8 cellular contexts compared by ENCODE assay signal in the genomic region with DNA sequence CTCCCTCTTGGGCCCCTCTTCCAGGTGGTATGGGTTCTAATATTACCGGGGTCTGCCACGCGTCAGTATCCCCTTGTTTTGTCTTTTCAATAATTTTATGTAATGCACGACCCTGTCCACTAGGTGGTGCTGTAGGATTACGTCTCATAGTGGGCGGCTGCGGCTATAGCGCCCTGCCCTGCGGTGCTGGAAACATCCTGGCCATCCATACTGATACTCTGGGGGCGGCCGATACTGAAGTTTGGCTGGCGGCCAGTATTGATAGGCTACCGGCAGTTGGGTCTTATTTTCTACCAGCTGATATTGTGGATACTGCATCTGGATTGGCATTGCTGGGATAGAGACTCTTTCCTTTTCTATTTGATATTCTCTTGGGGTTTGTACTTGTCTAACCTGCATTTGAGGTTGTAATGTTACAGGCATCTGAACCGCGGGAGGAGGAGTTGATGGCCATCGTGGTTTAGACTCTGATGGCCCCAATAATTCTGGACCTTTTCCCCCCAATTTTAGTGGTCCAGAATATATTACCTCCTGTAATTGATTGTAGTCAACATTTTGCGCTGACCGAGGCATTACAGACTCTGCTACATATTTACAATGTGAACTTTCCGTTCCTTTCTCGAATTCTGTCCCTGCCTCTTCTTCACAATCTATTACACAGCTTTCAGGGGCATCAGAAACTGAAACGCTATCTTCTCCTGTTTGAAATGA. TPM values are rescaled to one million over a fixed set of nuclear protein-coding genes. Genes with fewer than 3 reads are reported as not detected.
DNase-seq lines count a peak whose midpoint lies in the region; ATAC-seq, FAIRE-seq and TF ChIP-seq lines count a peak whose summit lies in the region.

No MANE protein-coding gene starts in this region.

- SMC1A ChIA-PET in GM12878 (lab: Charles Lee; ENCODE audit: uncharacterized antibody, unreplicated experiment): interaction anchor here (0.8 to 3.7 kb wide), 6 partner anchors 10 to 261 kb away, joined by 3 to 23 read pairs (median 4); no protein-coding TSS in a partner anchor

- no peak for TF ChIP-seq POLR2A in GM12878 (IDR thresholded peaks at IDR 0.05; ENCODE audit: low read depth, low read length)

- H4K20me1 ChIP-seq in GM12878 (ENCODE audit: control insufficient read depth, insufficient read depth) (peaks cover 2% of the 10 kb centered on the region; the same call in 1 of the 2 replicates), keratinocyte (ENCODE audit: control insufficient read depth, extremely low read depth, insufficient read depth, low read length) (peaks cover 9% of the 10 kb centered on the region)

- BruUV-seq in GM12878 (replicated peaks; lab: Mats Ljungman, UMichigan): no TSS peak

- H2AFZ ChIP-seq in GM12878 (ENCODE audit: control insufficient read depth, low read depth, low read length) (no peak overlapping the region), keratinocyte (ENCODE audit: control insufficient read depth, low read length) (no peak overlapping the region)

- peak; percentile 8; the same call in 2 of the 3 replicates for ATAC-seq in GM12878
- ATAC-seq in GM19467 (IDR thresholded peaks at IDR 0.05; ENCODE audit: unreplicated experiment): no peak
- ATAC-seq in HG03354 (IDR thresholded peaks at IDR 0.05; ENCODE audit: poor library complexity, severe bottlenecking, unreplicated experiment): no peak

- dilution Hi-C loops in keratinocyte (cut with MboI; ENCODE audit: extremely low pct_ligation_motif_present, low sequenced_read_pairs): no loop called here

- peak; percentile 88 for TF ChIP-seq RAD21 in GM12878 (IDR thresholded peaks at IDR 0.05; ENCODE audit: insufficient read depth, low read depth, low read length)

- H3K4me2 ChIP-seq in GM12878 (ENCODE audit: control insufficient read depth, insufficient read depth) (no peak overlapping the region), keratinocyte (ENCODE audit: control insufficient read depth, extremely low read depth, insufficient read depth, low read depth, low read length) (peak overlapping the region; percentile 10)

- H3K4me1 ChIP-seq in GM12878 (ENCODE audit: control insufficient read depth, insufficient read depth, low read length): peaks cover 10% of the 10 kb centered on the region
- H3K4me1 ChIP-seq in keratinocyte (ENCODE audit: control insufficient read depth, extremely low read depth, insufficient read depth, low read length): peaks cover 17% of the 10 kb centered on the region

- H3K36me3 ChIP-seq in GM12878 (ENCODE audit: control insufficient read depth in 2 of 2, insufficient read depth in 2 of 2, low read length in 1 of 2): no peaks in the 10 kb centered on the region
- H3K36me3 ChIP-seq in keratinocyte (ENCODE audit: control insufficient read depth in 2 of 2, extremely low read depth in 1 of 2, insufficient read depth in 2 of 2, low read length in 2 of 2): peaks cover 5 to 7% of the 10 kb centered on the region in 2 experiments

- H3K79me2 ChIP-seq in GM12878 (ENCODE audit: control insufficient read depth, insufficient read depth, low read length) (peaks cover 2% of the 10 kb centered on the region; the same call in 1 of the 2 replicates), keratinocyte (ENCODE audit: control insufficient read depth, insufficient read depth, low read length) (peaks cover 9% of the 10 kb centered on the region)

- 12% methylated on average over 21 of the region's 21 CpGs for WGBS in GM12878 (ENCODE audit: insufficient coverage, insufficient replicate concordance, low lambda C conversion rate, missing lambda C conversion rate)

- H3K9me1 ChIP-seq in keratinocyte (ENCODE audit: control insufficient read depth, extremely low read depth, insufficient read depth, low read length): no peaks in the 10 kb centered on the region

- RAD21 ChIA-PET in GM12878 (lab: Charles Lee; ENCODE audit: unreplicated experiment): interaction anchor here (0.6 to 4.1 kb wide), 6 partner anchors 10 to 283 kb away, joined by 3 to 28 read pairs (median 5); partner anchors contain the start of gene SAPCD2

- no peaks in the 10 kb centered on the region for H3K27me3 ChIP-seq in GM12878 (replicated peaks in 1 of 2; ENCODE audit: control insufficient read depth in 2 of 2, insufficient read depth in 2 of 2, low read length in 1 of 2)
- H3K27me3 ChIP-seq in keratinocyte (ENCODE audit: control insufficient read depth, extremely low read depth, insufficient read depth, low read length): no peaks in the 10 kb centered on the region

- H3K4me3 ChIP-seq in GM12878 (no peak overlapping the region), keratinocyte (ENCODE audit: control insufficient read depth in 2 of 3, extremely low read depth in 1 of 3, insufficient read depth in 2 of 3, low read depth in 1 of 3, low read length in 3 of 3) (no peak overlapping the region)

- H3K27ac ChIP-seq in GM12878 (ENCODE audit: control insufficient read depth, insufficient read depth) (no peak overlapping the region), keratinocyte (ENCODE audit: control insufficient read depth, insufficient read depth, low read length) (no peak overlapping the region)

- peak; percentile 65 for DNase-seq in GM10266 (ENCODE audit: extremely low spot score)
- peak; percentile 73 for DNase-seq in NCI-H128 (lab: John Stamatoyannopoulos, UW; ENCODE audit: unreplicated experiment)
- DNase-seq in T-helper 9 cell: peak; percentile 56
- no peak for DNase-seq in GM12878 (ENCODE audit: low read depth, low spot score)
- DNase-seq in keratinocyte (ENCODE audit: low read depth, low spot score): no peak
- peak; percentile 72 to 76 for DNase-seq in stimulated activated CD4-positive, alpha-beta T cell treated with anti-CD3 and anti-CD28 coated beads, Interleukin-2, amount 100 ng/mL, for 24 hours

- peak; percentile 88 for TF ChIP-seq CTCF in GM10266 (IDR thresholded peaks at IDR 0.05; ENCODE audit: control insufficient read depth, insufficient read depth, low read depth, missing control alignments)
- peak; percentile 64 to 92 (median 77) for TF ChIP-seq CTCF in GM12878 (IDR thresholded peaks at IDR 0.05 in 2 of 3, conservative IDR thresholded peaks at IDR 0.05 in 1 of 3; ENCODE audit: control insufficient read depth in 2 of 3, extremely low read depth in 1 of 3, insufficient read depth in 1 of 3, low read depth in 3 of 3, low read length in 3 of 3)
- TF ChIP-seq CTCF in keratinocyte (optimal IDR thresholded peaks at IDR 0.05 in 1 of 3, IDR thresholded peaks at IDR 0.05 in 1 of 3, conservative IDR thresholded peaks at IDR 0.05 in 1 of 3; ENCODE audit: extremely low read depth in 1 of 3, insufficient read depth in 2 of 3, low read length in 3 of 3): peak; percentile 73 to 85 (median 79)

- in situ Hi-C loops in GM12878 (cut with MboI): no loop called here

- CTCF ChIA-PET in GM12878 (lab: Yijun Ruan, JAX): interaction anchor here (1.0 to 13.1 kb wide), 18 partner anchors 9 to 449 kb away, joined by 3 to 163 read pairs (median 6); partner anchors contain the start of genes AJM1, FUT7 and PAXX

- intact Hi-C loops in GM12878 (cut with micrococcal nuclease; ENCODE audit: unreplicated experiment): loop anchor here (1.0 to 5.0 kb wide), 3 partner anchors 247 to 449 kb away; no protein-coding TSS in a partner anchor

- FAIRE-seq in GM12878 (lab: Jason Lieb, UNC) (no peak), keratinocyte (lab: Jason Lieb, UNC) (no peak)

- H3K9ac ChIP-seq in GM12878 (ENCODE audit: control insufficient read depth, insufficient read depth, low read length) (no peak overlapping the region), keratinocyte (ENCODE audit: control insufficient read depth, extremely low read depth, insufficient read depth, low read length) (no peak overlapping the region)

- H3K9me3 ChIP-seq in GM12878 (replicated peaks; ENCODE audit: control insufficient read depth, insufficient read depth, low read length) (no peaks in the 10 kb centered on the region), keratinocyte (ENCODE audit: control insufficient read depth, low read depth, low read length) (no peaks in the 10 kb centered on the region)

- no peak for TF ChIP-seq EP300 in GM12878 (IDR thresholded peaks at IDR 0.05; ENCODE audit: borderline replicate concordance in 1 of 2, control insufficient read depth in 1 of 2, low read depth in 2 of 2, low read length in 2 of 2)

- POLR2A ChIA-PET in GM12878 (lab: Charles Lee): interaction anchor here (0.6 to 1.4 kb wide), 3 partner anchors 114 to 474 kb away, joined by 3 to 4 read pairs (median 3); no protein-coding TSS in a partner anchor

RNA-seq across cellular contexts. Expression of gene TMEM141, which starts 3.3 kb away (rescaled TPM):
- total RNA-seq in GM12878 (2013; cell fraction: nucleolus; rRNA removed): 14.3 and 15.9 TPM in 2 replicates
- total RNA-seq in GM12878 (2014; rRNA removed): 42.5 and 43.1 TPM in 2 replicates
- total RNA-seq in GM12878 (2014; rRNA removed; fragmentation: Illumina TruSeq; extraction: Trizol): 27.4 and 29.2 TPM in 2 replicates
- total RNA-seq in GM12878 (2021): 31.1 and 36.1 TPM in 2 replicates
- 6.3 TPM for polyA plus RNA-seq in GM12878 (2011; ENCODE audit: low read depth)
- polyA plus RNA-seq in GM12878 (2011; rRNA removed): 11.0 and 20.2 TPM in 2 replicates
- polyA plus RNA-seq in GM12878 (2011; cell fraction: cytosol; rRNA removed): 35.8 and 37.1 TPM in 2 replicates
- 23.1 and 24.7 TPM in 2 replicates for polyA plus RNA-seq in GM12878 (2011; cell fraction: nucleus; rRNA removed)
- polyA plus RNA-seq in GM12878 (2012): 20.4 and 25.1 TPM in 2 replicates
- polyA plus RNA-seq in GM12878 (2014; fragmentation: Illumina TruSeq; extraction: Trizol): 15.2 and 38.1 TPM in 2 replicates
- polyA plus RNA-seq in GM12878 (2014; fragmentation: Nextera tagmentation; extraction: Ambion mirVana): 10 to 100 TPM in 1 of 2 experiments, 1 to 10 TPM in 1; 7.8 to 13.3 TPM
- polyA plus RNA-seq in GM12878 (2014; rRNA removed): 37.7 and 43.5 TPM in 2 replicates
- polyA plus RNA-seq in GM12878 (2016; fragmentation: Nextera tagmentation; extraction: Ambion mirVana): 10 to 100 TPM; 46.7 to 48.6 TPM
- polyA minus RNA-seq in GM12878 (2011; rRNA and poly(A)+ RNA removed): 5.8 and 8.3 TPM in 2 replicates
- 3.5 and 4.1 TPM in 2 replicates for polyA minus RNA-seq in GM12878 (2011; cell fraction: cytosol; rRNA and poly(A)+ RNA removed)
- polyA minus RNA-seq in GM12878 (2011; cell fraction: nucleus; rRNA and poly(A)+ RNA removed): 9.7 and 14.3 TPM in 2 replicates
- polyA plus RNA-seq in keratinocyte: 85.5 to 118 TPM (median 99.9 TPM) in 3 replicates
- polyA plus RNA-seq in keratinocyte (2011; ENCODE audit: low read depth): 15.9 TPM
- polyA plus RNA-seq in keratinocyte (2011; cell fraction: cytosol; rRNA removed): 43.4 and 91.6 TPM in 2 replicates
- polyA plus RNA-seq in keratinocyte (2011; cell fraction: nucleus; rRNA removed): 27.5 and 27.9 TPM in 2 replicates
- 90.9 and 95.4 TPM in 2 replicates for polyA plus RNA-seq in keratinocyte (2012; ENCODE audit: low replicate concordance)
- 22.6 to 63.5 TPM (median 35.3 TPM) in 3 replicates for polyA minus RNA-seq in keratinocyte
- 51.6 TPM for polyA minus RNA-seq in keratinocyte (2011; cell fraction: cytosol; rRNA and poly(A)+ RNA removed)
- 11.2 and 12.1 TPM in 2 replicates for polyA minus RNA-seq in keratinocyte (2011; cell fraction: nucleus; rRNA and poly(A)+ RNA removed)

RNA-seq across cellular contexts. Expression of gene CCDC183, which starts 8.3 kb away (rescaled TPM):
- 2.4 and 2.5 TPM in 2 replicates for total RNA-seq in GM12878 (2013; cell fraction: nucleolus; rRNA removed)
- total RNA-seq in GM12878 (2014; rRNA removed) (not detected in 2 replicates), GM12878 (2014; rRNA removed; fragmentation: Illumina TruSeq; extraction: Trizol) (not detected in 2 replicates), GM12878 (2021) (0.27 TPM in 1 of 2 replicates, not detected in the other)
- polyA plus RNA-seq in GM12878 (2011; ENCODE audit: low read depth): not detected
- polyA plus RNA-seq in GM12878 (2011; rRNA removed) (0.26 and 0.43 TPM in 2 replicates), GM12878 (2014; fragmentation: Illumina TruSeq; extraction: Trizol) (0.04 TPM in 1 of 2 replicates, not detected in the other), GM12878 (2014; fragmentation: Nextera tagmentation; extraction: Ambion mirVana) (not detected), GM12878 (2014; rRNA removed) (0.25 and 0.60 TPM in 2 replicates), GM12878 (2016; fragmentation: Nextera tagmentation; extraction: Ambion mirVana) (1 to 10 TPM in 1 of 2 experiments, under 1 TPM in 1; 0.55 to 1.2 TPM), keratinocyte (0.03 to 0.08 TPM (median 0.06 TPM) in 3 replicates)
- polyA plus RNA-seq in GM12878 (2011; cell fraction: cytosol; rRNA removed): 0.22 TPM in 2 replicates
- 3.2 and 4.4 TPM in 2 replicates for polyA plus RNA-seq in GM12878 (2011; cell fraction: nucleus; rRNA removed)
- polyA plus RNA-seq in GM12878 (2012): 0.51 and 0.93 TPM in 2 replicates
- polyA minus RNA-seq in GM12878 (2011; rRNA and poly(A)+ RNA removed): not detected in 2 replicates
- polyA minus RNA-seq in GM12878 (2011; cell fraction: cytosol; rRNA and poly(A)+ RNA removed): not detected in 2 replicates
- 0.12 TPM in 1 of 2 replicates, not detected in the other for polyA minus RNA-seq in GM12878 (2011; cell fraction: nucleus; rRNA and poly(A)+ RNA removed)
- 0.52 TPM for polyA plus RNA-seq in keratinocyte (2011; ENCODE audit: low read depth)
- polyA plus RNA-seq in keratinocyte (2011; cell fraction: cytosol; rRNA removed): 0.12 TPM in 1 of 2 replicates, not detected in the other
- polyA plus RNA-seq in keratinocyte (2011; cell fraction: nucleus; rRNA removed): 0.80 and 0.96 TPM in 2 replicates
- polyA plus RNA-seq in keratinocyte (2012; ENCODE audit: low replicate concordance): 0.17 and 0.38 TPM in 2 replicates
- polyA minus RNA-seq in keratinocyte: 0.10 TPM in 1 of 3 replicates, not detected in the others
- polyA minus RNA-seq in keratinocyte (2011; cell fraction: cytosol; rRNA and poly(A)+ RNA removed): not detected
- not detected in 2 replicates for polyA minus RNA-seq in keratinocyte (2011; cell fraction: nucleus; rRNA and poly(A)+ RNA removed)

RNA-seq across cellular contexts. Expression of gene RABL6, which starts 19.9 kb away (rescaled TPM):
- total RNA-seq in GM12878 (2013; cell fraction: nucleolus; rRNA removed): 57.1 and 70.1 TPM in 2 replicates
- total RNA-seq in GM12878 (2014; rRNA removed) (75.9 and 88.4 TPM in 2 replicates), GM12878 (2014; rRNA removed; fragmentation: Illumina TruSeq; extraction: Trizol) (38.7 and 44.4 TPM in 2 replicates), GM12878 (2021) (125 and 134 TPM in 2 replicates)
- polyA plus RNA-seq in GM12878 (2011; ENCODE audit: low read depth): 41.1 TPM
- polyA plus RNA-seq in GM12878 (2011; rRNA removed) (25.5 and 45.8 TPM in 2 replicates), GM12878 (2014; fragmentation: Illumina TruSeq; extraction: Trizol) (21.6 and 38.4 TPM in 2 replicates), GM12878 (2014; fragmentation: Nextera tagmentation; extraction: Ambion mirVana) (1 to 10 TPM; 1.4 to 5.4 TPM), GM12878 (2014; rRNA removed) (84.7 and 92.1 TPM in 2 replicates), GM12878 (2016; fragmentation: Nextera tagmentation; extraction: Ambion mirVana) (10 to 100 TPM; 16.4 to 41.0 TPM), keratinocyte (46.3 to 51.1 TPM (median 51.0 TPM) in 3 replicates)
- polyA plus RNA-seq in GM12878 (2011; cell fraction: cytosol; rRNA removed): 44.4 and 59.3 TPM in 2 replicates
- polyA plus RNA-seq in GM12878 (2011; cell fraction: nucleus; rRNA removed): 99.6 and 142 TPM in 2 replicates
- polyA plus RNA-seq in GM12878 (2012): 49.6 and 55.1 TPM in 2 replicates
- 38.3 and 60.1 TPM in 2 replicates for polyA minus RNA-seq in GM12878 (2011; rRNA and poly(A)+ RNA removed)
- polyA minus RNA-seq in GM12878 (2011; cell fraction: cytosol; rRNA and poly(A)+ RNA removed): 20.6 and 22.6 TPM in 2 replicates
- 27.8 and 54.0 TPM in 2 replicates for polyA minus RNA-seq in GM12878 (2011; cell fraction: nucleus; rRNA and poly(A)+ RNA removed)
- polyA plus RNA-seq in keratinocyte (2011; ENCODE audit: low read depth): 29.8 TPM
- polyA plus RNA-seq in keratinocyte (2011; cell fraction: cytosol; rRNA removed): 32.9 and 36.4 TPM in 2 replicates
- polyA plus RNA-seq in keratinocyte (2011; cell fraction: nucleus; rRNA removed): 39.7 and 50.3 TPM in 2 replicates
- 42.7 and 75.1 TPM in 2 replicates for polyA plus RNA-seq in keratinocyte (2012; ENCODE audit: low replicate concordance)
- 56.1 to 73.9 TPM (median 56.6 TPM) in 3 replicates for polyA minus RNA-seq in keratinocyte
- 76.0 TPM for polyA minus RNA-seq in keratinocyte (2011; cell fraction: cytosol; rRNA and poly(A)+ RNA removed)
- 30.9 and 37.5 TPM in 2 replicates for polyA minus RNA-seq in keratinocyte (2011; cell fraction: nucleus; rRNA and poly(A)+ RNA removed)

RNA-seq across cellular contexts. Expression of gene LCN15, which starts 23.5 kb away (rescaled TPM):
- 0.33 TPM in 1 of 2 replicates, not detected in the other for total RNA-seq in GM12878 (2013; cell fraction: nucleolus; rRNA removed)
- total RNA-seq in GM12878 (2014; rRNA removed) (0.22 TPM in 1 of 2 replicates, not detected in the other), GM12878 (2014; rRNA removed; fragmentation: Illumina TruSeq; extraction: Trizol) (not detected in 2 replicates), GM12878 (2021) (not detected in 2 replicates)
- polyA plus RNA-seq in GM12878 (2011; ENCODE audit: low read depth): not detected
- polyA plus RNA-seq in GM12878 (2011; rRNA removed) (not detected in 2 replicates), GM12878 (2014; fragmentation: Illumina TruSeq; extraction: Trizol) (not detected in 2 replicates), GM12878 (2014; fragmentation: Nextera tagmentation; extraction: Ambion mirVana) (not detected), GM12878 (2014; rRNA removed) (0.11 TPM in 1 of 2 replicates, not detected in the other), GM12878 (2016; fragmentation: Nextera tagmentation; extraction: Ambion mirVana) (under 1 TPM; 0.37 to 0.50 TPM), keratinocyte (not detected in 3 replicates)
- 0.05 TPM in 1 of 2 replicates, not detected in the other for polyA plus RNA-seq in GM12878 (2011; cell fraction: cytosol; rRNA removed)
- polyA plus RNA-seq in GM12878 (2011; cell fraction: nucleus; rRNA removed): 0.04 TPM in 1 of 2 replicates, not detected in the other
- polyA plus RNA-seq in GM12878 (2012): 0.13 and 0.23 TPM in 2 replicates
- not detected in 2 replicates for polyA minus RNA-seq in GM12878 (2011; rRNA and poly(A)+ RNA removed)
- not detected in 2 replicates for polyA minus RNA-seq in GM12878 (2011; cell fraction: cytosol; rRNA and poly(A)+ RNA removed)
- polyA minus RNA-seq in GM12878 (2011; cell fraction: nucleus; rRNA and poly(A)+ RNA removed): not detected in 2 replicates
- not detected for polyA plus RNA-seq in keratinocyte (2011; ENCODE audit: low read depth)
- not detected in 2 replicates for polyA plus RNA-seq in keratinocyte (2011; cell fraction: cytosol; rRNA removed)
- polyA plus RNA-seq in keratinocyte (2011; cell fraction: nucleus; rRNA removed): not detected in 2 replicates
- polyA plus RNA-seq in keratinocyte (2012; ENCODE audit: low replicate concordance): not detected in 2 replicates
- polyA minus RNA-seq in keratinocyte: not detected in 3 replicates
- not detected for polyA minus RNA-seq in keratinocyte (2011; cell fraction: cytosol; rRNA and poly(A)+ RNA removed)
- not detected in 2 replicates for polyA minus RNA-seq in keratinocyte (2011; cell fraction: nucleus; rRNA and poly(A)+ RNA removed)

RNA-seq across cellular contexts. Expression of gene LCN8, which starts 29.8 kb away (rescaled TPM):
- total RNA-seq in GM12878 (2013; cell fraction: nucleolus; rRNA removed): not detected in 2 replicates
- total RNA-seq in GM12878 (2014; rRNA removed) (not detected in 2 replicates), GM12878 (2014; rRNA removed; fragmentation: Illumina TruSeq; extraction: Trizol) (not detected in 2 replicates), GM12878 (2021) (not detected in 2 replicates)
- polyA plus RNA-seq in GM12878 (2011; ENCODE audit: low read depth): not detected
- polyA plus RNA-seq in GM12878 (2011; rRNA removed) (not detected in 2 replicates), GM12878 (2014; fragmentation: Illumina TruSeq; extraction: Trizol) (not detected in 2 replicates), GM12878 (2014; fragmentation: Nextera tagmentation; extraction: Ambion mirVana) (not detected), GM12878 (2014; rRNA removed) (not detected in 2 replicates), GM12878 (2016; fragmentation: Nextera tagmentation; extraction: Ambion mirVana) (not detected), keratinocyte (not detected in 3 replicates)
- not detected in 2 replicates for polyA plus RNA-seq in GM12878 (2011; cell fraction: cytosol; rRNA removed)
- not detected in 2 replicates for polyA plus RNA-seq in GM12878 (2011; cell fraction: nucleus; rRNA removed)
- polyA plus RNA-seq in GM12878 (2012): not detected in 2 replicates
- polyA minus RNA-seq in GM12878 (2011; rRNA and poly(A)+ RNA removed): not detected in 2 replicates
- not detected in 2 replicates for polyA minus RNA-seq in GM12878 (2011; cell fraction: cytosol; rRNA and poly(A)+ RNA removed)
- polyA minus RNA-seq in GM12878 (2011; cell fraction: nucleus; rRNA and poly(A)+ RNA removed): not detected in 2 replicates
- polyA plus RNA-seq in keratinocyte (2011; ENCODE audit: low read depth): not detected
- not detected in 2 replicates for polyA plus RNA-seq in keratinocyte (2011; cell fraction: cytosol; rRNA removed)
- polyA plus RNA-seq in keratinocyte (2011; cell fraction: nucleus; rRNA removed): not detected in 2 replicates
- polyA plus RNA-seq in keratinocyte (2012; ENCODE audit: low replicate concordance): not detected in 2 replicates
- not detected in 3 replicates for polyA minus RNA-seq in keratinocyte
- polyA minus RNA-seq in keratinocyte (2011; cell fraction: cytosol; rRNA and poly(A)+ RNA removed): not detected
- polyA minus RNA-seq in keratinocyte (2011; cell fraction: nucleus; rRNA and poly(A)+ RNA removed): not detected in 2 replicates

Comparison
In these comparisons a context has a peak if more than half of its experiments do, and no peak if none do; other contexts are left out.
1. DNase-seq: peak in GM10266 (single experiment), NCI-H128 (single experiment), T-helper 9 cell (single experiment) and stimulated activated CD4-positive, alpha-beta T cell treated with anti-CD3 and anti-CD28 coated beads, Interleukin-2, amount 100 ng/mL, for 24 hours (2 of 2); none in GM12878 (single experiment) and keratinocyte (single experiment).
2. Peak in every context shown above with its lines, with median percentiles within 50 percentile points of each other: CTCF ChIP-seq.